Comparison of ENCODE assay signal across 16 cellular contexts in genomic region chr4:53189011-53189410, GRCh38.
DNase-seq lines count a peak whose midpoint lies in the region; ATAC-seq and TF ChIP-seq lines count a peak whose summit lies in the region.
"Had no signal": no experiment of that assay in that cellular context is flagged by ENCODE, and none has a peak within 500 bp of the region (broad histone marks: within the 10 kb centered on the region; RNA-seq: fewer than 3 reads in every experiment).

No MANE protein-coding gene starts in this region.

- H3K4me3 ChIP-seq in AG10803 (ENCODE audit: low read length) = no peak overlapping the region
- H3K4me3 ChIP-seq: esophagus squamous epithelium, pancreas had no signal

- no peak for ATAC-seq in GM18505 (IDR thresholded peaks at IDR 0.05; ENCODE audit: unreplicated experiment)
- no peak for ATAC-seq in HG03039 (IDR thresholded peaks at IDR 0.05; ENCODE audit: unreplicated experiment)

- no peak for TF ChIP-seq POLR2A in GM18505 (IDR thresholded peaks at IDR 0.05; ENCODE audit: borderline replicate concordance, extremely low read depth, insufficient read depth, insufficient read length)

- H3K9me3 Mint-ChIP-seq in nephron = no peaks in the 10 kb centered on the region
- H3K9me3 Mint-ChIP-seq: activated naive CD8-positive, alpha-beta T cell treated with anti-CD3 and anti-CD28 coated beads for 36 hours; dendritic cell treated with granulocyte-macrophage colony-stimulating factor and Interleukin-4, amounts not matched to agents 40 ng/mL and 50 ng/mL, for 4 days had no signal

- H3K27me3 Mint-ChIP-seq in nephron (ENCODE audit: low read depth) = no peaks in the 10 kb centered on the region
- H3K27me3 Mint-ChIP-seq: activated naive CD8-positive, alpha-beta T cell treated with anti-CD3 and anti-CD28 coated beads for 36 hours; dendritic cell treated with granulocyte-macrophage colony-stimulating factor and Interleukin-4, amounts not matched to agents 40 ng/mL and 50 ng/mL, for 4 days had no signal

- peaks cover 49% of the 10 kb centered on the region for H3K4me1 Mint-ChIP-seq in nephron

- DNase-seq in AG10803 (ENCODE audit: low read depth) = peak; percentile 88
- peak; percentile 10 for DNase-seq in NCI-H69 (lab: John Stamatoyannopoulos, UW)
- peak; percentile 87 for DNase-seq in fibroblast of gingiva (ENCODE audit: low read depth)
- DNase-seq in NCI-H2227 (lab: John Stamatoyannopoulos, UW; ENCODE audit: unreplicated experiment) = no peak
- DNase-seq in GM20000 (ENCODE audit: low spot score) = no peak
- DNase-seq: activated naive CD8-positive, alpha-beta T cell treated with anti-CD3 and anti-CD28 coated beads for 36 hours; activated T-cell treated with anti-CD3 and anti-CD28 coated beads, Interleukin-2, amount 50 U/mL, for 1 hour; esophagus squamous epithelium; NCI-H187; NCI-H524 treated with DMSO at 0.1 percent for 48 hours; pancreas; RPMI8226 had no signal

- no peaks in the 10 kb centered on the region for H3K36me3 Mint-ChIP-seq in nephron (ENCODE audit: low read depth)

- TF ChIP-seq CTCF in AG10803 (conservative IDR thresholded peaks at IDR 0.05; ENCODE audit: low read length) (no peak), nephron (IDR thresholded peaks at IDR 0.05; ENCODE audit: unreplicated experiment in 3 of 3) (no peak), GM20000 (IDR thresholded peaks at IDR 0.05; ENCODE audit: extremely low read depth, missing control alignments) (no peak)

- no peak overlapping the region for H3K4me3 Mint-ChIP-seq in nephron
- H3K4me3 Mint-ChIP-seq: activated naive CD8-positive, alpha-beta T cell treated with anti-CD3 and anti-CD28 coated beads for 36 hours; dendritic cell treated with granulocyte-macrophage colony-stimulating factor and Interleukin-4, amounts not matched to agents 40 ng/mL and 50 ng/mL, for 4 days had no signal

- H3K27ac Mint-ChIP-seq in nephron = peak overlapping the region; percentile 87 to 97 (median 88)
- H3K27ac Mint-ChIP-seq: activated naive CD8-positive, alpha-beta T cell treated with anti-CD3 and anti-CD28 coated beads for 36 hours; dendritic cell treated with granulocyte-macrophage colony-stimulating factor and Interleukin-4, amounts not matched to agents 40 ng/mL and 50 ng/mL, for 4 days had no signal

Comparison
In these comparisons a context has a peak if more than half of its experiments do, and no peak if none do; other contexts are left out.
1. DNase-seq: peak in AG10803 (single experiment), NCI-H69 (single experiment) and fibroblast of gingiva (single experiment); none in NCI-H2227 (single experiment) and GM20000 (single experiment).